29 cellular contexts compared by ENCODE assay signal in genomic region chr22:42633013-42633412, GRCh38. TPM values are rescaled to one million over a fixed set of nuclear protein-coding genes. Genes with fewer than 3 reads are reported as not detected.
"Had no signal": no experiment of that assay in that cellular context is flagged by ENCODE, and none has a peak within 500 bp of the region (broad histone marks: within the 10 kb centered on the region; RNA-seq: fewer than 3 reads in every experiment).

No MANE protein-coding gene starts in this region.

- DNase-seq: activated CD4-positive, alpha-beta memory T cell treated with anti-CD3 and anti-CD28 coated beads for 36 hours; activated CD4-positive, alpha-beta T cell treated with anti-CD3 and anti-CD28 coated beads for 48 hours; activated CD8-positive, alpha-beta memory T cell treated with anti-CD3 and anti-CD28 coated beads, Interleukin-2, amount 50 U/mL, for 48 hours; activated gamma-delta T cell; activated naive CD4-positive, alpha-beta T cell treated with anti-CD3 and anti-CD28 coated beads, Interleukin-2, amount 10 ng/mL, durations not matched to agents 7 days and 5 days; activated naive CD8-positive, alpha-beta T cell treated with anti-CD3 and anti-CD28 coated beads, Interleukin-2, amount 10 ng/mL, durations not matched to agents 7 days and 5 days; activated T-cell treated with anti-CD3 and anti-CD28 coated beads, Interleukin-2, amount 50 U/mL, for 24 hours; central memory CD4-positive, alpha-beta T cell; endodermal cell; foreskin melanocyte; left ventricle myocardium superior; mucosa of descending colon; stimulated activated CD4-positive, alpha-beta T cell treated with anti-CD3 and anti-CD28 coated beads, Interleukin-12 subunit alpha, Interleukin-12 subunit beta, amount 100 ng/mL, for 4 hours; stimulated activated CD4-positive, alpha-beta T cell treated with anti-CD3 and anti-CD28 coated beads, Interleukin-4, amount 100 ng/mL, for 4 hours; stimulated activated CD8-positive, alpha-beta memory T cell treated with anti-CD3 and anti-CD28 coated beads, Interleukin-4, amount 100 ng/mL, for 48 hours; stomach; T-helper 9 cell; thyroid gland; upper lobe of right lung had no signal

- H3K27me3 ChIP-seq: stomach, thyroid gland, upper lobe of right lung had no signal

- H3K27ac ChIP-seq: stomach, thyroid gland, upper lobe of right lung, VCaP had no signal

- ATAC-seq: esophagus mucosa; left ventricle myocardium superior; mucosa of descending colon; natural killer cell treated with Interleukin-12 subunit alpha and Interleukin-12 subunit beta and Interleukin-15 and Interleukin-18, amount 100 ng/mL, for 72 hours; sciatic nerve; stimulated activated memory B cell treated with anti-CD40 and anti-IgM and Interleukin-4, amounts not matched to agents 10 μg/mL and 1 μg/mL and 100 μg/mL, for 72 hours; upper lobe of right lung had no signal

- FAIRE-seq: islet of Langerhans, TTC549 had no signal

- H3K4me3 ChIP-seq: mucosa of descending colon, skin epidermis, stomach, thyroid gland, upper lobe of right lung had no signal

- H3K9me3 ChIP-seq: mucosa of descending colon, stomach, thyroid gland, upper lobe of right lung had no signal

RNA-seq across cellular contexts. Expression of gene ATP5MGL, which starts 7.4 kb away (rescaled TPM):
- total RNA-seq: myocyte, omental fat pad, thyroid gland had no signal
- polyA plus RNA-seq: stomach had no signal
